In the genomic region with DNA sequence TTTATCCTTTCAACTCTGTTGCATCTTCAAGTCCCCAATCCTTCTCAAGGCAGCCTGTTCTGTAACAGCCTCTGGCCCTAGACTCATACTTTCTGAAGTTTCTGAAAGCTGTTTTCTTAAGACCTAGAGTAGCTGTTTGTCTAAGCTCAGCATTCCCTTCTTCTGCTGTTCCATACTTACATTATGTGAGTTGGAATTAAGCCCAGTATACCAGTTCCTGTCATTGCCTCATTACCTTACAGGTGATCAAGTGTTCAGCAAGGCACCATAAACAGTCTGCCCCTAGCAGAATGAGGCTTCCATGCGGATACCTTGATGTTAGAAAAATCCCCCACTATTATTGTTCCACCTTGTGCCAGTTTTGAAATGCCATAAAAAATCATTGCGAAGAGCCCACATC, we compare ENCODE assay signal across 22 cellular contexts.
DNase-seq lines count a peak whose midpoint lies in the region; FAIRE-seq and TF ChIP-seq lines count a peak whose summit lies in the region.
"Had no signal": no experiment of that assay in that cellular context is flagged by ENCODE, and none has a peak within 500 bp of the region (broad histone marks: within the 10 kb centered on the region; RNA-seq: fewer than 3 reads in every experiment).

No MANE protein-coding gene starts in this region.

- no peak overlapping the region for H3K27ac ChIP-seq in colonic mucosa
- H3K27ac ChIP-seq: pancreas had no signal

- H3K4me1 ChIP-seq in colonic mucosa: peaks cover 3% of the 10 kb centered on the region
- H3K4me1 ChIP-seq: pancreas had no signal

- DNase-seq in NCI-H1092 treated with DMSO at 0.1 percent for 48 hours (lab: John Stamatoyannopoulos, UW): peak; percentile 34
- no peak for DNase-seq in NCI-H1092 (lab: John Stamatoyannopoulos, UW)
- peak; percentile 48 for DNase-seq in DMS53 (lab: John Stamatoyannopoulos, UW)
- DNase-seq in NCI-H774 (lab: John Stamatoyannopoulos, UW): peak; percentile 49
- DNase-seq in colonic mucosa: no peak
- DNase-seq in hypothalamus (lab: John Stamatoyannopoulos, UW): no peak
- DNase-seq in D721Med (ENCODE audit: insufficient read length, low spot score): no peak
- DNase-seq: 8988T; activated CD4-positive, alpha-beta T cell treated with anti-CD3 and anti-CD28 coated beads for 1 hour; activated naive CD4-positive, alpha-beta T cell treated with Interleukin-2 at 50 U/mL for 16 hours; activated T-cell treated with anti-CD3 and anti-CD28 coated beads, Interleukin-2, amount 50 U/mL, for 4 hours; anterior cingulate cortex; GOT3; mesenchymal stem cell; naive B cell; NCI-H1436; NCI-H524; pancreas; right cardiac atrium; stimulated activated CD4-positive, alpha-beta T cell treated with anti-CD3 and anti-CD28 coated beads, Interleukin-15, amount 100 ng/mL, for 24 hours; trophoblast cell had no signal

- H3K9ac ChIP-seq in colonic mucosa (ENCODE audit: low read depth in 2 of 2, low read length in 2 of 2): no peak overlapping the region

- TF ChIP-seq CTCF in colonic mucosa (IDR thresholded peaks at IDR 0.05) (no peak), D721Med (IDR thresholded peaks at IDR 0.05; ENCODE audit: insufficient read depth, missing control alignments) (no peak)

- H3K36me3 ChIP-seq in colonic mucosa: no peaks in the 10 kb centered on the region
- H3K36me3 ChIP-seq: pancreas had no signal

- H3K4me3 ChIP-seq in colonic mucosa: no peak overlapping the region
- H3K4me3 ChIP-seq: pancreas had no signal

- FAIRE-seq in islet of Langerhans (lab: Jason Lieb, UNC): peak; percentile 24
- FAIRE-seq in D721Med (lab: Jason Lieb, UNC): no peak
- FAIRE-seq: pancreas had no signal

- intact Hi-C loops in colonic mucosa (cut with DNase I): no loop called here

- H3K27me3 ChIP-seq in colonic mucosa: no peaks in the 10 kb centered on the region
- H3K27me3 ChIP-seq: pancreas had no signal

- H3K9me3 ChIP-seq in colonic mucosa: no peaks in the 10 kb centered on the region
- H3K9me3 ChIP-seq: pancreas had no signal

Comparison
In these comparisons a context has a peak if more than half of its experiments do, and no peak if none do; other contexts are left out.
1. DNase-seq: peak in NCI-H1092 treated with DMSO at 0.1 percent for 48 hours (single experiment), DMS53 (single experiment) and NCI-H774 (single experiment); none in NCI-H1092 (single experiment), colonic mucosa (single experiment), hypothalamus (0 of 51) and D721Med (single experiment).